9 cellular contexts compared by ENCODE assay signal in the genomic region with DNA sequence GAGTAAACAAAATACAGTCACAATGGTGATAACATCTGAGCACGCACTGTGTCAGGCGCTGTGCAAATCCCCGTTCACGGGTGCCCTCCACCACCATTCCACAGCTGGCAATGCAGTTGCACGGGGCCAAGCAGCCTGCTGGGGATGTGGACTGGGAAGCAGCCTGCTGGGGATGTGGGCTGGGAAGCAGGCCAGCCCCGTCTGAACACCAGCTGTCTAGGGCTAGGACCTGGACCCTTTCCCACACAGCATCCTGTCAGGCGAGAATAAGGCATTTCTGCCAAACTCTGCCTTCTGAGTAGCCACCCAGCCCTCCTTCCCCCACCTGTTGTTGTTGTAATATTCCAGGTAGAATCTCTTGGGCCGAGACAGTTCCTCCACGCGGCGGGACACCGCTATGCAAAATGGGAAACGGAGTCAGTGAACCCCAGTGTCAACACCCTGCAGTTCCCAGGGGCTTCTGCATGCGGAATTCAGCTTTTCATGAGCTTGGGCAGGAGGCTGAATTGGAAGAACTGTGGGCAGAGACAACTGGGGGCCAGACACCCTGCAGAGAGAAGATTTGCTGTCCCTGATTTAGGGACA. TPM values are rescaled to one million over a fixed set of nuclear protein-coding genes. Genes with fewer than 3 reads are reported as not detected.
DNase-seq lines count a peak whose midpoint lies in the region; ATAC-seq and TF ChIP-seq lines count a peak whose summit lies in the region.
"Had no signal": no experiment of that assay in that cellular context is flagged by ENCODE, and none has a peak within 500 bp of the region (broad histone marks: within the 10 kb centered on the region; RNA-seq: fewer than 3 reads in every experiment).

No MANE protein-coding gene starts in this region.

- H3K36me3 ChIP-seq in spleen = no peaks in the 10 kb centered on the region

- no peaks in the 10 kb centered on the region for H3K9me3 ChIP-seq in spleen

- H3K4me3 ChIP-seq in spleen = no peak overlapping the region

- TF ChIP-seq POLR2A in spleen (IDR thresholded peaks at IDR 0.05) = no peak

- ATAC-seq in SK-N-SH treated with all-trans-retinoic acid at 6 μM for 48 hours (peak; percentile 28; the same call in 1 of the 3 replicates), GM19035 (IDR thresholded peaks at IDR 0.05; ENCODE audit: unreplicated experiment) (no peak)
- ATAC-seq: T-cell had no signal

- no peak for TF ChIP-seq CTCF in spleen (IDR thresholded peaks at IDR 0.05 in 8 of 11, conservative IDR thresholded peaks at IDR 0.05 in 3 of 11)

- intact Hi-C loops in cardiac septum (cut with DNase I) = no loop called here
- intact Hi-C loops in spleen (cut with DNase I; ENCODE audit: low total_unique reads) = no loop called here

- peak; percentile 38 for DNase-seq in NCI-H2029 (lab: John Stamatoyannopoulos, UW)
- no peak for DNase-seq in NCI-H2029 treated with DMSO at 0.1 percent for 48 hours (lab: John Stamatoyannopoulos, UW)
- peak; percentile 80 for DNase-seq in cardiac septum (ENCODE audit: low spot score)
- DNase-seq in spleen = peak; percentile 40
- DNase-seq in activated naive CD4-positive, alpha-beta T cell (lab: John Stamatoyannopoulos, UW) = no peak
- DNase-seq in NCI-H526 (lab: John Stamatoyannopoulos, UW) = no peak
- DNase-seq: T-cell had no signal

- H3K4me1 ChIP-seq in spleen = no peaks in the 10 kb centered on the region

- peaks cover 0 to 74% (median 0%) of the 10 kb centered on the region in 7 donors for H3K27me3 ChIP-seq in spleen (replicated peaks in 1 of 7)

- 63 to 66% (median 64%) methylated on average over 13 to 14 of the region's 14 CpGs for WGBS in spleen, 5 donors

- H3K27ac ChIP-seq in spleen = no peak overlapping the region

TF ChIP-seq in SK-N-SH treated with all-trans-retinoic acid at 6 μM for 48 hours, 23 proteins besides CTCF, POLR2A, EP300 and RAD21:
- TF ChIP-seq BACH2 (CRISPR knock-in tag; IDR thresholded peaks at IDR 0.05; ENCODE audit: borderline replicate concordance) = no peak
- no peak for TF ChIP-seq RARB (CRISPR knock-in tag; IDR thresholded peaks at IDR 0.05)
- no peak for TF ChIP-seq CSDC2 (CRISPR knock-in tag; IDR thresholded peaks at IDR 0.05)
- TF ChIP-seq ZFP3 (CRISPR knock-in tag; IDR thresholded peaks at IDR 0.05) = no peak
- TF ChIP-seq PPARA (CRISPR knock-in tag; IDR thresholded peaks at IDR 0.05; ENCODE audit: borderline replicate concordance) = no peak
- TF ChIP-seq ESRRG (CRISPR knock-in tag; IDR thresholded peaks at IDR 0.05) = no peak
TF ChIP-seq in SK-N-SH treated with all-trans-retinoic acid at 6 μM for 48 hours: peak in this region for 0.

RNA-seq across cellular contexts. Expression of a gene that starts 27.8 kb away (rescaled TPM):
- total RNA-seq in cardiac septum (21.8 TPM), spleen (10 to 100 TPM; 26.8 to 66.5 (median 30.1) TPM)
- polyA plus RNA-seq in spleen = 10 to 100 TPM; 19.2 to 47.2 (median 31.3) TPM

RNA-seq across cellular contexts. Expression of a gene that starts 36.5 kb away (rescaled TPM):
- total RNA-seq in cardiac septum (2.7 TPM), spleen (1 to 10 TPM in 2 of 7 donors, under 1 TPM in 4, not detected in 1; 0.23 to 2.1 (median 0.85) TPM)
- polyA plus RNA-seq in spleen = under 1 TPM; 0.26 to 0.91 (median 0.67) TPM

Comparison
In these comparisons a context has a peak if more than half of its experiments do, and no peak if none do; other contexts are left out.
1. DNase-seq: peak in NCI-H2029 (single experiment), cardiac septum (single experiment) and spleen (single experiment); none in NCI-H2029 treated with DMSO at 0.1 percent for 48 hours (single experiment), activated naive CD4-positive, alpha-beta T cell (0 of 4) and NCI-H526 (0 of 2).